ENCODE assay signal across 15 cellular contexts in the genomic region with DNA sequence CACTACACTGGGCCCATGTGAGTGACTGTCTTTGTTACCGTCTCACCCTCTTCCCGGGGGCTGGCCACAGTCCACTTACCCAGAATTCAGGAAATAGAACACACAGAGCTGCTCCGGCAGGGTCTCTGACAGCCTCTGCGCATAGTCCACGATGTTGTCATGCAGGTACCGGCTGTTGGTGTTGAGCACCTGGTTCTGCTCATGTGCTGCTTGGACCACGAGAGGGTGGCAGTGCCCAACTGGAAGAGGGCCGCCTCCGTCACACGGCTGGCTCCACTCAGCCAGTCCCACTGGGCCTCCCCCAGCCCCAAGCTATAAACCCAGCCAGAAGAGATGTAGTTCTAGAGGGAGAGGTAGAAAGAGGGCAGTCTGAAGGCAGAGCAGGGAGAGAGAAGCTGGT. TPM values are rescaled to one million over a fixed set of nuclear protein-coding genes. Genes with fewer than 3 reads are reported as not detected.
A peak's percentile ranks its signal among the peaks of the same experiment; 100 is the strongest.
DNase-seq lines count a peak whose midpoint lies in the region; ATAC-seq and TF ChIP-seq lines count a peak whose summit lies in the region.
"Had no signal": no experiment of that assay in that cellular context is flagged by ENCODE, and none has a peak within 500 bp of the region (broad histone marks: within the 10 kb centered on the region; RNA-seq: fewer than 3 reads in every experiment).

No MANE protein-coding gene starts in this region.

- DNase-seq in Calu3 (no peak), NT2/D1 (ENCODE audit: low read depth, low spot score) (no peak), nephron progenitor cell (no peak), upper lobe of right lung (no peak), COLO668 (lab: John Stamatoyannopoulos, UW; ENCODE audit: unreplicated experiment) (no peak)
- DNase-seq: NCI-H446 treated with DMSO at 0.1 percent for 48 hours, SHP77 treated with DMSO at 0.1 percent for 48 hours had no signal

- peak overlapping the region; percentile 21 for H3K9ac ChIP-seq in NT2/D1 (ENCODE audit: insufficient read length, low read depth)

- H3K4me3 ChIP-seq in NT2/D1 (ENCODE audit: insufficient read length, low read depth), result no peak overlapping the region
- H3K4me3 ChIP-seq in upper lobe of right lung, result no peak overlapping the region
- H3K4me3 ChIP-seq: thoracic aorta had no signal

- no peaks in the 10 kb centered on the region for H3K27me3 Mint-ChIP-seq in Calu3 (ENCODE audit: unreplicated experiment)
- no peaks in the 10 kb centered on the region for H3K27me3 Mint-ChIP-seq in brain
- H3K27me3 Mint-ChIP-seq in nephron progenitor cell (ENCODE audit: low read depth, poor library complexity), result peaks cover 8% of the 10 kb centered on the region

- H3K36me3 Mint-ChIP-seq in Calu3 (ENCODE audit: insufficient read depth, unreplicated experiment) (peaks cover 66% of the 10 kb centered on the region), brain (peaks cover 49% of the 10 kb centered on the region), nephron progenitor cell (ENCODE audit: low read depth) (peaks cover 59% of the 10 kb centered on the region)

- peak overlapping the region; percentile 84 for H3K4me3 Mint-ChIP-seq in Calu3 (ENCODE audit: low read depth, unreplicated experiment)
- peak overlapping the region; percentile 37 to 83 (median 68) for H3K4me3 Mint-ChIP-seq in brain
- H3K4me3 Mint-ChIP-seq in nephron progenitor cell, result peak overlapping the region; percentile 68

- CTCF ChIA-PET in Calu3 (lab: Charles Lee), result no interaction called here

- H3K27ac Mint-ChIP-seq in Calu3 (ENCODE audit: unreplicated experiment) (no peak overlapping the region), brain (peak overlapping the region in 4 of 5 experiments; percentile 5 to 82 (median 56)), nephron progenitor cell (no peak overlapping the region)

- H3K36me3 ChIP-seq in NT2/D1 (ENCODE audit: insufficient read depth, insufficient read length, low read length) (peaks cover 59% of the 10 kb centered on the region), upper lobe of right lung (peaks cover 55% of the 10 kb centered on the region)

- H3K27me3 ChIP-seq in NT2/D1 (ENCODE audit: insufficient read depth, insufficient read length) (peaks cover 9% of the 10 kb centered on the region), upper lobe of right lung (no peaks in the 10 kb centered on the region)

- no TSS peak for BruUV-seq in Calu3 (replicated peaks; lab: Mats Ljungman, UMichigan)

- H3K4me1 Mint-ChIP-seq in Calu3 (ENCODE audit: low read depth, unreplicated experiment) (peaks cover 33% of the 10 kb centered on the region), brain (peaks cover 41% of the 10 kb centered on the region), nephron progenitor cell (peaks cover 33% of the 10 kb centered on the region)

- intact Hi-C loops in Calu3 (cut with micrococcal nuclease; ENCODE audit: unreplicated experiment) (no loop called here), upper lobe of right lung (cut with DNase I) (no loop called here)

- ATAC-seq in HG02571 (IDR thresholded peaks at IDR 0.05; ENCODE audit: unreplicated experiment), result no peak
- no peak for ATAC-seq in upper lobe of right lung
- ATAC-seq in HG02588 (IDR thresholded peaks at IDR 0.05; ENCODE audit: unreplicated experiment), result no peak
- ATAC-seq: sciatic nerve had no signal

- no peak for TF ChIP-seq CTCF in Calu3 (IDR thresholded peaks at IDR 0.05; ENCODE audit: unreplicated experiment)
- TF ChIP-seq CTCF in brain (conservative IDR thresholded peaks at IDR 0.05), result no peak
- TF ChIP-seq CTCF in nephron progenitor cell (IDR thresholded peaks at IDR 0.05), result no peak
- TF ChIP-seq CTCF in upper lobe of right lung (IDR thresholded peaks at IDR 0.05), result no peak

- H3K4me1 ChIP-seq in NT2/D1 (ENCODE audit: insufficient read depth, insufficient read length), result peaks cover 11% of the 10 kb centered on the region
- H3K4me1 ChIP-seq in upper lobe of right lung, result peaks cover 24% of the 10 kb centered on the region

- H3K9me3 ChIP-seq in NT2/D1 (ENCODE audit: insufficient read depth, low read length) (no peaks in the 10 kb centered on the region), upper lobe of right lung (no peaks in the 10 kb centered on the region)
- H3K9me3 ChIP-seq: thoracic aorta had no signal

- H3K9me3 Mint-ChIP-seq in Calu3 (ENCODE audit: low read depth, unreplicated experiment), result peaks cover 6% of the 10 kb centered on the region
- peaks cover 0 to 5% (median 0%) of the 10 kb centered on the region in 5 experiments for H3K9me3 Mint-ChIP-seq in brain
- no peaks in the 10 kb centered on the region for H3K9me3 Mint-ChIP-seq in nephron progenitor cell

- no peak overlapping the region for H3K27ac ChIP-seq in upper lobe of right lung
- H3K27ac ChIP-seq: thoracic aorta had no signal

RNA-seq across cellular contexts. Expression of gene PHYKPL, which starts 2.7 kb away (rescaled TPM):
- 87.5 and 96.7 TPM in 2 replicates for total RNA-seq in Calu3 (2022)
- polyA plus RNA-seq in brain (ENCODE audit: insufficient read depth, low read depth, low replicate concordance), result 8.0 TPM
- total RNA-seq in upper lobe of right lung, result 96.1 TPM

RNA-seq across cellular contexts. Expression of gene HNRNPAB, which starts 25.5 kb away (rescaled TPM):
- total RNA-seq in Calu3 (2022) (306 and 314 TPM in 2 replicates), upper lobe of right lung (116 TPM)
- 221 TPM for polyA plus RNA-seq in brain (ENCODE audit: insufficient read depth, low read depth, low replicate concordance)

RNA-seq across cellular contexts. Expression of gene GMCL2, which starts 42.7 kb away (rescaled TPM):
- not detected in 2 replicates for total RNA-seq in Calu3 (2022)
- polyA plus RNA-seq in brain (ENCODE audit: insufficient read depth, low read depth, low replicate concordance), result not detected
- total RNA-seq in upper lobe of right lung, result not detected
- total RNA-seq: HT-29, mucosa of gallbladder, sciatic nerve, thoracic aorta had no signal
- polyA plus RNA-seq: fibroblast of lung had no signal

Comparison
In these comparisons a context has a peak if more than half of its experiments do, and no peak if none do; other contexts are left out.
1. H3K27ac Mint-ChIP-seq: peak in brain (4 of 5); none in Calu3 (single experiment) and nephron progenitor cell (single experiment).
2. Peak in every context shown above with its lines, with median percentiles within 50 percentile points of each other: H3K4me3 Mint-ChIP-seq.